19 cellular contexts compared by ENCODE assay signal in genomic region chr6:35069262-35069661, GRCh38.
DNase-seq lines count a peak whose midpoint lies in the region; ATAC-seq and TF ChIP-seq lines count a peak whose summit lies in the region.
"Had no signal": no experiment of that assay in that cellular context is flagged by ENCODE, and none has a peak within 500 bp of the region (broad histone marks: within the 10 kb centered on the region; RNA-seq: fewer than 3 reads in every experiment).

No MANE protein-coding gene starts in this region.

- TF ChIP-seq POLR2A in gastroesophageal sphincter (IDR thresholded peaks at IDR 0.05) = no peak
- TF ChIP-seq POLR2A in esophagus squamous epithelium (IDR thresholded peaks at IDR 0.05) = no peak

- H3K4me1 ChIP-seq in gastroesophageal sphincter (peaks cover 4 to 73% (median 5%) of the 10 kb centered on the region in 3 donors), osteoblast (ENCODE audit: insufficient read depth, low read length) (no peaks in the 10 kb centered on the region), esophagus squamous epithelium (peaks cover 0 to 21% (median 0%) of the 10 kb centered on the region in 3 donors)

- no peaks in the 10 kb centered on the region for H4K20me1 ChIP-seq in osteoblast (ENCODE audit: insufficient read depth, low read length)
- H4K20me1 ChIP-seq: BLaER1 had no signal

- H3K27me3 ChIP-seq in gastroesophageal sphincter = no peaks in the 10 kb centered on the region
- H3K27me3 ChIP-seq in osteoblast (ENCODE audit: insufficient read depth, low read length) = no peaks in the 10 kb centered on the region
- no peaks in the 10 kb centered on the region for H3K27me3 ChIP-seq in esophagus squamous epithelium
- H3K27me3 ChIP-seq: BLaER1 had no signal

- no peaks in the 10 kb centered on the region for H3K79me2 ChIP-seq in osteoblast (ENCODE audit: insufficient read depth, low read length)

- TF ChIP-seq CTCF in gastroesophageal sphincter (IDR thresholded peaks at IDR 0.05) (no peak), osteoblast (IDR thresholded peaks at IDR 0.05; ENCODE audit: extremely low read depth, low read depth, low read length) (no peak), esophagus squamous epithelium (IDR thresholded peaks at IDR 0.05) (no peak)

- 63 to 83% methylated on average over 1 of the region's 2 CpGs for WGBS in gastroesophageal sphincter (ENCODE audit: low coverage in 1 of 2), 2 donors
- WGBS in esophagus squamous epithelium, 2 donors = 88 to 95% methylated on average over 1 to 2 of the region's 2 CpGs

- ATAC-seq in gastroesophageal sphincter (no peak), GM21360 (IDR thresholded peaks at IDR 0.05; ENCODE audit: unreplicated experiment) (no peak), HG03196 (IDR thresholded peaks at IDR 0.05; ENCODE audit: unreplicated experiment) (no peak), HG03159 (IDR thresholded peaks at IDR 0.05; ENCODE audit: unreplicated experiment) (no peak)
- ATAC-seq: GM12878 had no signal

- no peak for TF ChIP-seq EP300 in gastroesophageal sphincter (IDR thresholded peaks at IDR 0.05)

- no peak overlapping the region for H3K4me2 ChIP-seq in osteoblast (ENCODE audit: insufficient read depth, low read length)
- H3K4me2 ChIP-seq: BLaER1 had no signal

- no peak overlapping the region for H2AFZ ChIP-seq in osteoblast (ENCODE audit: low read length)

- H3K36me3 ChIP-seq in gastroesophageal sphincter (peaks cover 0 to 95% of the 10 kb centered on the region in 2 donors), osteoblast (ENCODE audit: insufficient read depth, low read length) (no peaks in the 10 kb centered on the region), esophagus squamous epithelium (peaks cover 0 to 84% (median 7%) of the 10 kb centered on the region in 3 donors)

- H3K4me3 ChIP-seq in gastroesophageal sphincter (no peak overlapping the region), osteoblast (ENCODE audit: insufficient read depth, low read length) (no peak overlapping the region), esophagus squamous epithelium (no peak overlapping the region)
- H3K4me3 ChIP-seq: BLaER1, GM12878 had no signal

- intact Hi-C loops in esophagus squamous epithelium (cut with DNase I) = no loop called here

- H3K9me3 ChIP-seq in gastroesophageal sphincter = no peaks in the 10 kb centered on the region
- H3K9me3 ChIP-seq in osteoblast (ENCODE audit: low read depth, low read length) = no peaks in the 10 kb centered on the region
- H3K9me3 ChIP-seq in esophagus squamous epithelium = no peaks in the 10 kb centered on the region
- H3K9me3 ChIP-seq: BLaER1 had no signal

- peak; percentile 58 for DNase-seq in D341Med (ENCODE audit: low spot score)
- DNase-seq in NCI-H82 treated with DMSO at 0.1 percent for 48 hours (lab: John Stamatoyannopoulos, UW; ENCODE audit: unreplicated experiment) = peak; percentile 60
- peak; percentile 62 for DNase-seq in osteoblast (ENCODE audit: insufficient read length, low spot score, missing footprints)
- DNase-seq in esophagus squamous epithelium (lab: John Stamatoyannopoulos, UW) = no peak
- DNase-seq: 8988T; Calu3; CD4-positive, alpha-beta memory T cell; DMS 273 treated with DMSO at 0.1 percent for 48 hours; DMS53; DND-41; EL; GOT3; H9 had no signal

- H3K27ac ChIP-seq in gastroesophageal sphincter = peak overlapping the region in 3 of 4 donors; percentile 70 to 76 (median 75)
- no peak overlapping the region for H3K27ac ChIP-seq in osteoblast (ENCODE audit: low read depth, low read length)
- H3K27ac ChIP-seq in esophagus squamous epithelium = peak overlapping the region in 2 of 4 donors; percentile 29 to 41
- H3K27ac ChIP-seq: BLaER1 had no signal
